In genomic region chr15:44038801-44039200, GRCh38 we compare ENCODE assay signal across 13 cellular contexts.
DNase-seq lines count a peak whose midpoint lies in the region; ATAC-seq and TF ChIP-seq lines count a peak whose summit lies in the region.
"Had no signal": no experiment of that assay in that cellular context is flagged by ENCODE, and none has a peak within 500 bp of the region (broad histone marks: within the 10 kb centered on the region; RNA-seq: fewer than 3 reads in every experiment).

No MANE protein-coding gene starts in this region.

- H3K9me2 ChIP-seq in hepatocyte (replicated peaks; ENCODE audit: insufficient read depth), result no peaks in the 10 kb centered on the region

- peak overlapping the region; percentile 25 for H3K4me3 Mint-ChIP-seq in progenitor cell of endocrine pancreas (ENCODE audit: low read depth)
- H3K4me3 Mint-ChIP-seq: stimulated activated naive CD8-positive, alpha-beta T cell treated with anti-CD3 and anti-CD28 coated beads, Interleukin-15, Interleukin-2, amounts not matched to agents 100 ng/mL and 50 ng/mL, for 24 hours had no signal

- 27% methylated on average over 7 of the region's 7 CpGs for WGBS in hepatocyte (ENCODE audit: low lambda C conversion rate, missing lambda C conversion rate)

- peaks cover 23% of the 10 kb centered on the region for H3K9me3 Mint-ChIP-seq in progenitor cell of endocrine pancreas (ENCODE audit: low read depth)

- H3K4me1 Mint-ChIP-seq in progenitor cell of endocrine pancreas (ENCODE audit: low read depth), result peaks cover 1% of the 10 kb centered on the region
- H3K4me1 Mint-ChIP-seq: CD4-positive, alpha-beta memory T cell had no signal

- H3K27me3 ChIP-seq in HUES6 (ENCODE audit: control insufficient read depth, insufficient read depth, low read length) (no peaks in the 10 kb centered on the region), RWPE2 (ENCODE audit: insufficient read depth, poor library complexity, severe bottlenecking) (no peaks in the 10 kb centered on the region), hepatocyte (no peaks in the 10 kb centered on the region)

- H3K36me3 ChIP-seq in HUES6 (ENCODE audit: control insufficient read depth, insufficient read depth, low read length) (no peaks in the 10 kb centered on the region), RWPE2 (ENCODE audit: low read depth) (no peaks in the 10 kb centered on the region), hepatocyte (replicated peaks; ENCODE audit: insufficient read depth, low read depth) (no peaks in the 10 kb centered on the region)

- peak overlapping the region; percentile 48; the same call in 1 of the 2 replicates for H3K4me3 ChIP-seq in HUES6 (ENCODE audit: low read depth, low read length)
- no peak overlapping the region for H3K4me3 ChIP-seq in RWPE2 (ENCODE audit: severe bottlenecking)
- no peak overlapping the region for H3K4me3 ChIP-seq in hepatocyte

- H3K4me1 ChIP-seq in HUES6 (ENCODE audit: control insufficient read depth, insufficient read depth, low read length) (peaks cover 10% of the 10 kb centered on the region), RWPE2 (ENCODE audit: insufficient read depth, poor library complexity, severe bottlenecking) (peaks cover 17% of the 10 kb centered on the region), hepatocyte (ENCODE audit: insufficient read depth) (no peaks in the 10 kb centered on the region)

- H3K4me2 ChIP-seq in hepatocyte, result peak overlapping the region; percentile 23

- H3K79me2 ChIP-seq in hepatocyte, result no peaks in the 10 kb centered on the region

- H2AFZ ChIP-seq in hepatocyte, result no peak overlapping the region

- no peaks in the 10 kb centered on the region for H3K36me3 Mint-ChIP-seq in progenitor cell of endocrine pancreas (ENCODE audit: insufficient read depth)
- H3K36me3 Mint-ChIP-seq: CD4-positive, alpha-beta memory T cell had no signal

- H3K9ac ChIP-seq in HUES6 (ENCODE audit: low read length), result peak overlapping the region; percentile 61

- H3K27ac Mint-ChIP-seq in progenitor cell of endocrine pancreas, result no peak overlapping the region
- H3K27ac Mint-ChIP-seq: CD4-positive, alpha-beta memory T cell; stimulated activated naive CD8-positive, alpha-beta T cell treated with anti-CD3 and anti-CD28 coated beads, Interleukin-15, Interleukin-2, amounts not matched to agents 100 ng/mL and 50 ng/mL, for 24 hours had no signal

- H4K20me1 ChIP-seq in hepatocyte (ENCODE audit: insufficient read depth, poor library complexity, severe bottlenecking), result no peaks in the 10 kb centered on the region

- DNase-seq in RWPE2 (ENCODE audit: low spot score) (no peak), hepatocyte (ENCODE audit: low spot score) (peak; percentile 58), progenitor cell of endocrine pancreas (ENCODE audit: low spot score, unreplicated experiment) (peak; percentile 9), Kasumi-1 (lab: John Stamatoyannopoulos, UW) (no peak), anterior cingulate cortex (lab: John Stamatoyannopoulos, UW) (no peak), NK-92 (lab: John Stamatoyannopoulos, UW; ENCODE audit: unreplicated experiment) (no peak)
- DNase-seq: activated CD4-positive, alpha-beta T cell treated with anti-CD3 and anti-CD28 coated beads, Interleukin-2, amount 50 U/mL, for 1 hour; activated gamma-delta T cell treated with Interleukin-2 at 50 U/mL for 16 hours; CD4-positive, alpha-beta memory T cell; stimulated activated CD4-positive, alpha-beta T cell treated with anti-CD3 and anti-CD28 coated beads, Interleukin-1b, Interleukin-23, amount 100 ng/mL, for 48 hours had no signal

- H3K27ac ChIP-seq in HUES6 (ENCODE audit: low read depth, low read length), result no peak overlapping the region
- no peak overlapping the region for H3K27ac ChIP-seq in RWPE2 (ENCODE audit: poor library complexity, severe bottlenecking)
- no peak overlapping the region for H3K27ac ChIP-seq in hepatocyte

- no peaks in the 10 kb centered on the region for H3K9me3 ChIP-seq in HUES6 (ENCODE audit: control insufficient read depth, insufficient read depth, low read depth, low read length)
- H3K9me3 ChIP-seq in RWPE2 (ENCODE audit: severe bottlenecking), result no peaks in the 10 kb centered on the region
- H3K9me3 ChIP-seq in hepatocyte (ENCODE audit: low read depth), result no peaks in the 10 kb centered on the region

- no peaks in the 10 kb centered on the region for H3K27me3 Mint-ChIP-seq in progenitor cell of endocrine pancreas

- TF ChIP-seq CTCF in RWPE2 (IDR thresholded peaks at IDR 0.05; ENCODE audit: poor library complexity, severe bottlenecking), result no peak
- TF ChIP-seq CTCF in hepatocyte (IDR thresholded peaks at IDR 0.05; ENCODE audit: poor library complexity), result no peak
- no peak for TF ChIP-seq CTCF in progenitor cell of endocrine pancreas (IDR thresholded peaks at IDR 0.05; ENCODE audit: unreplicated experiment)

- ATAC-seq in RWPE2 (ENCODE audit: low read depth) (0 out of 3 replicates have a peak, but pooled peaks have one; percentile 31), HG02571 (IDR thresholded peaks at IDR 0.05; ENCODE audit: unreplicated experiment) (no peak)

Comparison
In these comparisons a context has a peak if more than half of its experiments do, and no peak if none do; other contexts are left out.
1. DNase-seq: peak in hepatocyte (single experiment) and progenitor cell of endocrine pancreas (single experiment); none in RWPE2 (single experiment), Kasumi-1 (0 of 2), anterior cingulate cortex (0 of 58) and NK-92 (single experiment).